Comparison of ENCODE assay signal across 22 cellular contexts in the genomic region with DNA sequence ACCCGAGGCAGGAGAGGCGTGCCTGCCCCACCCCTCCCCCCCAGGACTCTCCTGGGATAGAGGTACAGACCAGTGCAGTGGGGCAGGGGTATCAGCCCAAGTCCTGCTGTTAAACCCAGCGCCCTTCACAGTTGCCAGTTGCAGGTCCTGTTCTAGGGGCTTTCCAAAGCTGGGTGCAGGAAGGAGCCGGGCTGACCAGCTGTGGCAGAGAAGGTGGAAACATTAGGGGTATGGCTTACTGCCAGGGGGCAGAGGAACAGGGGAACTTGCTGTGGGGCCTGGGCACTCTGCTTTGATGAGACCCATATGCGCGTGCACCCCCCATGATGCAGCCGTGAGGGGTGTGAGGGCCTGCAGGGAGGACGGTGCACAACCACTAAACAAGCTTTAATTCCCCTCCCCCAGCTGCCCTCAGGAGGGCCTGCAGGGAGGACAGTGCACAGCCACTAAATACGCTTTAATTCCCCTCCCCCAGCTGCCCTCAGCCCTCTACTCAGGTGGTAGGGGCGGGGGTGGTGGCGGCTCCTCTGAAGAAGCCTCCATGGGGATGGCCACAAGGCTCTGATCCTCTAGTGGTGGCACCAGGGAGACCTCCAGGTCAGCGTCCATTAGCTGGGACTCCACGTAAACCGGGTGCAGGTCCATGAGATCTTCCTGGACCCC. TPM values are rescaled to one million over a fixed set of nuclear protein-coding genes. Genes with fewer than 3 reads are reported as not detected.
DNase-seq lines count a peak whose midpoint lies in the region; ATAC-seq and TF ChIP-seq lines count a peak whose summit lies in the region.
"Had no signal": no experiment of that assay in that cellular context is flagged by ENCODE, and none has a peak within 500 bp of the region (broad histone marks: within the 10 kb centered on the region; RNA-seq: fewer than 3 reads in every experiment).

No MANE protein-coding gene starts in this region.

- DNase-seq in H7 (peak; percentile 76), osteoblast (ENCODE audit: insufficient read length, low spot score, missing footprints) (peak; percentile 95), COLO829 (ENCODE audit: low spot score) (no peak), GM19240 (ENCODE audit: insufficient read length, low spot score) (no peak), RWPE1 (ENCODE audit: low spot score) (no peak)
- DNase-seq: ACHN; AML-193; Calu3; CD4-positive, alpha-beta T cell; KG1; NCI-H1048; NCI-H1436; NCI-H2029; NCI-H2171; NCI-H446; SHP77 had no signal

- H3K36me3 ChIP-seq in H7 (replicated peaks; ENCODE audit: control insufficient read depth, insufficient read depth, low read length) (no peaks in the 10 kb centered on the region), osteoblast (ENCODE audit: insufficient read depth, low read length) (no peaks in the 10 kb centered on the region)

- no peak overlapping the region for H2AFZ ChIP-seq in osteoblast (ENCODE audit: low read length)

- POLR2A ChIA-PET in RWPE1 (lab: Yijun Ruan, JAX; ENCODE audit: low non-redundant PET), result interaction anchor here (0.9 kb wide), 1 partner anchor 18 kb away, joined by 3 read pairs; no protein-coding TSS in a partner anchor

- H3K4me1 ChIP-seq in osteoblast (ENCODE audit: insufficient read depth, low read length), result no peaks in the 10 kb centered on the region

- CTCF ChIA-PET in RWPE1 (lab: Yijun Ruan, JAX), result interaction anchor here (0.5 to 1.9 kb wide), 3 partner anchors 57 to 89 kb away, joined by 4 to 5 read pairs (median 5); partner anchors contain the start of gene RNF224

- TF ChIP-seq CTCF in C4-2B (conservative IDR thresholded peaks at IDR 0.05), result no peak
- TF ChIP-seq CTCF in VCaP (conservative IDR thresholded peaks at IDR 0.05), result no peak
- TF ChIP-seq CTCF in osteoblast (IDR thresholded peaks at IDR 0.05; ENCODE audit: extremely low read depth, low read depth, low read length), result no peak
- TF ChIP-seq CTCF in RWPE1 (conservative IDR thresholded peaks at IDR 0.05; ENCODE audit: low read depth), result no peak

- H3K4me3 ChIP-seq in H7 (ENCODE audit: insufficient read depth, low read depth, low read length) (no peak overlapping the region), osteoblast (ENCODE audit: insufficient read depth, low read length) (no peak overlapping the region)
- H3K4me3 ChIP-seq: SK-N-MC had no signal

- H3K4me2 ChIP-seq in osteoblast (ENCODE audit: insufficient read depth, low read length), result no peak overlapping the region

- ATAC-seq in HG02981 (IDR thresholded peaks at IDR 0.05; ENCODE audit: unreplicated experiment), result no peak

- H4K20me1 ChIP-seq in osteoblast (ENCODE audit: insufficient read depth, low read length), result no peaks in the 10 kb centered on the region

- no peaks in the 10 kb centered on the region for H3K79me2 ChIP-seq in osteoblast (ENCODE audit: insufficient read depth, low read length)

- peaks cover 51% of the 10 kb centered on the region for H3K27me3 ChIP-seq in H7 (ENCODE audit: control insufficient read depth, insufficient read depth, low read length)
- H3K27me3 ChIP-seq in osteoblast (ENCODE audit: insufficient read depth, low read length), result peaks cover 40% of the 10 kb centered on the region

- H3K9me3 ChIP-seq in osteoblast (ENCODE audit: low read depth, low read length), result no peaks in the 10 kb centered on the region

- H3K27ac ChIP-seq in C4-2B (peak overlapping the region; percentile 100), VCaP (peak overlapping the region; percentile 100), osteoblast (ENCODE audit: low read depth, low read length) (no peak overlapping the region), RWPE1 (no peak overlapping the region)
- H3K27ac ChIP-seq: SK-N-MC had no signal

RNA-seq across cellular contexts. Expression of gene LRRC26, which starts 0.8 kb away (rescaled TPM):
- total RNA-seq in H7 (2014; rRNA removed; shearing (Covaris generic)), result 0.59 and 0.67 TPM in 2 replicates
- not detected in 2 replicates for total RNA-seq in osteoblast
- total RNA-seq: CD4-positive, alpha-beta T cell; M059J had no signal

RNA-seq across cellular contexts. Expression of gene TMEM210, which starts 1.2 kb away (rescaled TPM):
- total RNA-seq in H7 (2014; rRNA removed; shearing (Covaris generic)), result not detected in 2 replicates
- not detected in 2 replicates for total RNA-seq in osteoblast
- total RNA-seq: Calu3; CD4-positive, alpha-beta T cell; HT-29; M059J had no signal

RNA-seq across cellular contexts. Expression of gene ANAPC2, which starts 17.7 kb away (rescaled TPM):
- 26.2 and 37.0 TPM in 2 replicates for total RNA-seq in H7 (2014; rRNA removed; shearing (Covaris generic))
- 26.2 and 32.9 TPM in 2 replicates for total RNA-seq in osteoblast

RNA-seq across cellular contexts. Expression of gene SSNA1, which starts 17.9 kb away (rescaled TPM):
- 109 and 143 TPM in 2 replicates for total RNA-seq in H7 (2014; rRNA removed; shearing (Covaris generic))
- 52.5 and 59.7 TPM in 2 replicates for total RNA-seq in osteoblast

RNA-seq across cellular contexts. Expression of gene TPRN, which starts 29.9 kb away (rescaled TPM):
- 19.3 and 23.3 TPM in 2 replicates for total RNA-seq in H7 (2014; rRNA removed; shearing (Covaris generic))
- total RNA-seq in osteoblast, result 9.7 and 10.5 TPM in 2 replicates

Comparison
In these comparisons a context has a peak if more than half of its experiments do, and no peak if none do; other contexts are left out.
1. H3K27ac ChIP-seq: peak in C4-2B (single experiment) and VCaP (single experiment); none in osteoblast (single experiment) and RWPE1 (single experiment).
2. DNase-seq: peak in H7 (single experiment) and osteoblast (single experiment); none in COLO829 (single experiment), GM19240 (single experiment) and RWPE1 (single experiment).